In genomic region chr5:150600951-150601773, GRCh38 we compare ENCODE assay signal across 14 cellular contexts. TPM values are rescaled to one million over a fixed set of nuclear protein-coding genes. Genes with fewer than 3 reads are reported as not detected.
DNase-seq lines count a peak whose midpoint lies in the region; ATAC-seq and TF ChIP-seq lines count a peak whose summit lies in the region.
"Had no signal": no experiment of that assay in that cellular context is flagged by ENCODE, and none has a peak within 500 bp of the region (broad histone marks: within the 10 kb centered on the region; RNA-seq: fewer than 3 reads in every experiment).

No MANE protein-coding gene starts in this region.

- H3K36me3 ChIP-seq in BE2C = no peaks in the 10 kb centered on the region
- no peaks in the 10 kb centered on the region for H3K36me3 ChIP-seq in left ventricle myocardium inferior
- H3K36me3 ChIP-seq in skeletal muscle satellite cell (ENCODE audit: insufficient read depth, low read length) = no peaks in the 10 kb centered on the region
- H3K36me3 ChIP-seq in WERI-Rb-1 = no peaks in the 10 kb centered on the region

- H3K9me3 ChIP-seq in BE2C (no peaks in the 10 kb centered on the region), left ventricle myocardium inferior (replicated peaks) (no peaks in the 10 kb centered on the region), skeletal muscle satellite cell (replicated peaks; ENCODE audit: low read length) (no peaks in the 10 kb centered on the region), WERI-Rb-1 (ENCODE audit: severe bottlenecking) (no peaks in the 10 kb centered on the region)

- peak overlapping the region; percentile 54 for H3K9ac ChIP-seq in skeletal muscle satellite cell (ENCODE audit: low read depth, low read length)

- H3K4me2 ChIP-seq in skeletal muscle satellite cell (ENCODE audit: low read length) = peak overlapping the region; percentile 73

- DNase-seq in BE2C (peak; percentile 77), left ventricle myocardium inferior (peak; percentile 13), WERI-Rb-1 (no peak), NCI-H1092 (lab: John Stamatoyannopoulos, UW) (no peak), GM19240 (ENCODE audit: insufficient read length, low spot score) (no peak)
- DNase-seq: activated CD8-positive, alpha-beta memory T cell treated with anti-CD3 and anti-CD28 coated beads, Interleukin-2, amount 10 ng/mL, durations not matched to agents 7 days and 5 days; kidney glomerular epithelial cell; NCI-H1417; NCI-H524; stimulated activated CD4-positive, alpha-beta T cell treated with anti-CD3 and anti-CD28 coated beads, Interleukin-15, amount 100 ng/mL, for 24 hours had no signal

- peak; percentile 86 for ATAC-seq in SK-N-SH treated with all-trans-retinoic acid at 6 μM for 48 hours
- no peak for ATAC-seq in HG02938 (IDR thresholded peaks at IDR 0.05; ENCODE audit: unreplicated experiment)
- ATAC-seq: activated CD8-positive, alpha-beta memory T cell treated with anti-CD3 and anti-CD28 coated beads, Interleukin-2, amount 10 ng/mL, durations not matched to agents 7 days and 5 days had no signal

- H3K27me3 ChIP-seq in BE2C (no peaks in the 10 kb centered on the region), left ventricle myocardium inferior (ENCODE audit: low read depth) (no peaks in the 10 kb centered on the region), skeletal muscle satellite cell (ENCODE audit: control insufficient read depth, insufficient read depth, low read length) (no peaks in the 10 kb centered on the region), WERI-Rb-1 (ENCODE audit: insufficient read depth, low read depth, severe bottlenecking) (no peaks in the 10 kb centered on the region)

- intact Hi-C loops in left ventricle myocardium inferior (cut with micrococcal nuclease) = no loop called here

- H3K27ac ChIP-seq in left ventricle myocardium inferior (replicated peaks) (peak overlapping the region; percentile 90), WERI-Rb-1 (no peak overlapping the region)

- peak overlapping the region; percentile 19 for H3K4me3 ChIP-seq in BE2C (ENCODE audit: low read depth, low read length)
- peak overlapping the region; percentile 25 for H3K4me3 ChIP-seq in left ventricle myocardium inferior
- H3K4me3 ChIP-seq in skeletal muscle satellite cell (ENCODE audit: low read length) = no peak overlapping the region
- H3K4me3 ChIP-seq in WERI-Rb-1 (ENCODE audit: low read depth, low read length) = no peak overlapping the region

- TF ChIP-seq CTCF in BE2C (IDR thresholded peaks at IDR 0.05; ENCODE audit: low read depth, low read length) (no peak), left ventricle myocardium inferior (IDR thresholded peaks at IDR 0.05; ENCODE audit: borderline replicate concordance) (no peak), WERI-Rb-1 (IDR thresholded peaks at IDR 0.05; ENCODE audit: low read depth, low read length) (no peak)

- H3K4me1 ChIP-seq in BE2C (peaks cover 48% of the 10 kb centered on the region), left ventricle myocardium inferior (peaks cover 98% of the 10 kb centered on the region), skeletal muscle satellite cell (ENCODE audit: control insufficient read depth, insufficient read depth, low read length) (peaks cover 18% of the 10 kb centered on the region)

TF ChIP-seq in SK-N-SH treated with all-trans-retinoic acid at 6 μM for 48 hours, 23 proteins besides CTCF, POLR2A, EP300 and RAD21 (continues in another document):
- TF ChIP-seq TSHZ2 (CRISPR knock-in tag; IDR thresholded peaks at IDR 0.05) (0 out of 2 replicates have a peak, but pooled peaks have one; percentile 45), ZNF70 (CRISPR knock-in tag; IDR thresholded peaks at IDR 0.05) (no peak; the same call in 1 of the 2 replicates), SNAI2 (CRISPR knock-in tag; IDR thresholded peaks at IDR 0.05) (0 out of 2 replicates have a peak, but pooled peaks have one; percentile 44), OSR1 (CRISPR knock-in tag; IDR thresholded peaks at IDR 0.05) (no peak), POU6F1 (CRISPR knock-in tag; IDR thresholded peaks at IDR 0.05; ENCODE audit: borderline replicate concordance, low read depth) (no peak), TCF4 (CRISPR knock-in tag; IDR thresholded peaks at IDR 0.05; ENCODE audit: borderline replicate concordance) (peak; percentile 87), BACH2 (CRISPR knock-in tag; IDR thresholded peaks at IDR 0.05; ENCODE audit: borderline replicate concordance) (no peak), GLIS3 (CRISPR knock-in tag; IDR thresholded peaks at IDR 0.05) (no peak), ARNTL (CRISPR knock-in tag; IDR thresholded peaks at IDR 0.05; ENCODE audit: borderline replicate concordance, low read depth) (no peak), ZNF8 (CRISPR knock-in tag; IDR thresholded peaks at IDR 0.05) (no peak), CSDC2 (CRISPR knock-in tag; IDR thresholded peaks at IDR 0.05) (0 out of 2 replicates have a peak, but pooled peaks have one; percentile 55), ZNF565 (CRISPR knock-in tag; conservative IDR thresholded peaks at IDR 0.05; ENCODE audit: low read depth) (no peak), ZFP3 (CRISPR knock-in tag; IDR thresholded peaks at IDR 0.05) (no peak; the same call in 1 of the 2 replicates)
- TF ChIP-seq, protein P1, sequence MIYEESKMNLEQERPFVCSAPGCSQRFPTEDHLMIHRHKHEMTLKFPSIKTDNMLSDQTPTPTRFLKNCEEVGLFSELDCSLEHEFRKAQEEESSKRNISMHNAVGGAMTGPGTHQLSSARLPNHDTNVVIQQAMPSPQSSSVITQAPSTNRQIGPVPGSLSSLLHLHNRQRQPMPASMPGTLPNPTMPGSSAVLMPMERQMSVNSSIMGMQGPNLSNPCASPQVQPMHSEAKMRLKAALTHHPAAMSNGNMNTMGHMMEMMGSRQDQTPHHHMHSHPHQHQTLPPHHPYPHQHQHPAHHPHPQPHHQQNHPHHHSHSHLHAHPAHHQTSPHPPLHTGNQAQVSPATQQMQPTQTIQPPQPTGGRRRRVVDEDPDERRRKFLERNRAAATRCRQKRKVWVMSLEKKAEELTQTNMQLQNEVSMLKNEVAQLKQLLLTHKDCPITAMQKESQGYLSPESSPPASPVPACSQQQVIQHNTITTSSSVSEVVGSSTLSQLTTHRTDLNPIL (CRISPR knock-in tag; IDR thresholded peaks at IDR 0.05; ENCODE audit: low read depth) = no peak
- TF ChIP-seq, protein P2, sequence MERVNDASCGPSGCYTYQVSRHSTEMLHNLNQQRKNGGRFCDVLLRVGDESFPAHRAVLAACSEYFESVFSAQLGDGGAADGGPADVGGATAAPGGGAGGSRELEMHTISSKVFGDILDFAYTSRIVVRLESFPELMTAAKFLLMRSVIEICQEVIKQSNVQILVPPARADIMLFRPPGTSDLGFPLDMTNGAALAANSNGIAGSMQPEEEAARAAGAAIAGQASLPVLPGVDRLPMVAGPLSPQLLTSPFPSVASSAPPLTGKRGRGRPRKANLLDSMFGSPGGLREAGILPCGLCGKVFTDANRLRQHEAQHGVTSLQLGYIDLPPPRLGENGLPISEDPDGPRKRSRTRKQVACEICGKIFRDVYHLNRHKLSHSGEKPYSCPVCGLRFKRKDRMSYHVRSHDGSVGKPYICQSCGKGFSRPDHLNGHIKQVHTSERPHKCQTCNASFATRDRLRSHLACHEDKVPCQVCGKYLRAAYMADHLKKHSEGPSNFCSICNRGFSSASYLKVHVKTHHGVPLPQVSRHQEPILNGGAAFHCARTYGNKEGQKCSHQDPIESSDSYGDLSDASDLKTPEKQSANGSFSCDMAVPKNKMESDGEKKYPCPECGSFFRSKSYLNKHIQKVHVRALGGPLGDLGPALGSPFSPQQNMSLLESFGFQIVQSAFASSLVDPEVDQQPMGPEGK (CRISPR knock-in tag; IDR thresholded peaks at IDR 0.05; ENCODE audit: borderline replicate concordance) = 0 out of 2 replicates have a peak, but pooled peaks have one; percentile 23

RNA-seq across cellular contexts. Expression of gene SYNPO, which starts 39.3 kb away (rescaled TPM):
- 35.2 TPM for polyA plus RNA-seq in BE2C (2012; ENCODE audit: insufficient read depth, insufficient read length, low read depth)
- 715 TPM for total RNA-seq in left ventricle myocardium inferior
- 2.3 and 3.3 TPM in 2 replicates for total RNA-seq in skeletal muscle satellite cell (2012; rRNA removed)

RNA-seq across cellular contexts. Expression of gene MYOZ3, which starts 59.9 kb away (rescaled TPM):
- polyA plus RNA-seq in BE2C (2012; ENCODE audit: insufficient read depth, insufficient read length, low read depth) = 1.4 TPM
- total RNA-seq in left ventricle myocardium inferior = 6.2 TPM
- under 0.01 TPM in 1 of 2 replicates, not detected in the other for total RNA-seq in skeletal muscle satellite cell (2012; rRNA removed)
- total RNA-seq: activated CD8-positive, alpha-beta memory T cell treated with anti-CD3 and anti-CD28 coated beads, Interleukin-2, amount 10 ng/mL, durations not matched to agents 7 days and 5 days; natural killer cell treated with Interleukin-12 subunit alpha and Interleukin-12 subunit beta and Interleukin-15 and Interleukin-18, amount 100 ng/mL, for 72 hours had no signal

Comparison
In these comparisons a context has a peak if more than half of its experiments do, and no peak if none do; other contexts are left out.
1. DNase-seq: peak in BE2C (single experiment) and left ventricle myocardium inferior (single experiment); none in WERI-Rb-1 (single experiment), NCI-H1092 (single experiment) and GM19240 (single experiment).
2. H3K4me3 ChIP-seq: peak in BE2C (single experiment) and left ventricle myocardium inferior (single experiment); none in skeletal muscle satellite cell (single experiment) and WERI-Rb-1 (single experiment).